Comparison of ENCODE assay signal across 9 cellular contexts in genomic region chr17:51640108-51640622, GRCh38.
DNase-seq lines count a peak whose midpoint lies in the region; ATAC-seq, FAIRE-seq and TF ChIP-seq lines count a peak whose summit lies in the region.
"Had no signal": no experiment of that assay in that cellular context is flagged by ENCODE, and none has a peak within 500 bp of the region (broad histone marks: within the 10 kb centered on the region; RNA-seq: fewer than 3 reads in every experiment).

No MANE protein-coding gene starts in this region.

- H3K27me3 ChIP-seq in Loucy (ENCODE audit: insufficient read depth, low read length, poor library complexity, severe bottlenecking) (no peaks in the 10 kb centered on the region), GM12878 (replicated peaks in 1 of 2; ENCODE audit: control insufficient read depth in 2 of 2, insufficient read depth in 2 of 2, low read length in 1 of 2) (no peaks in the 10 kb centered on the region), prostate gland (replicated peaks; ENCODE audit: insufficient read depth) (peaks cover 5% of the 10 kb centered on the region)

- TF ChIP-seq RAD21 in GM12878 (IDR thresholded peaks at IDR 0.05; ENCODE audit: insufficient read depth, low read depth, low read length), result peak; percentile 29; the same call in 1 of the 2 replicates

- no peak for TF ChIP-seq EP300 in GM12878 (IDR thresholded peaks at IDR 0.05; ENCODE audit: borderline replicate concordance in 1 of 2, control insufficient read depth in 1 of 2, low read depth in 2 of 2, low read length in 2 of 2)

- CTCF ChIA-PET in GM12878 (lab: Yijun Ruan, JAX), result interaction anchor here (0.7 to 1.1 kb wide), 4 partner anchors 11 to 268 kb away, joined by 3 read pairs; no protein-coding TSS in a partner anchor
- CTCF ChIA-PET in activated CD8-positive, alpha-beta memory T cell treated with anti-CD3 and anti-CD28 coated beads, Interleukin-2, amount 10 ng/mL, durations not matched to agents 7 days and 5 days (lab: Charles Lee), result interaction anchor here (1.6 kb wide), 1 partner anchor 269 kb away, joined by 7 read pairs; no protein-coding TSS in a partner anchor

- FAIRE-seq in GM12878 (lab: Jason Lieb, UNC), result no peak

- H3K36me3 ChIP-seq in Loucy (ENCODE audit: insufficient read depth, low read length) (no peaks in the 10 kb centered on the region), GM12878 (ENCODE audit: control insufficient read depth in 2 of 2, insufficient read depth in 2 of 2, low read length in 1 of 2) (no peaks in the 10 kb centered on the region), prostate gland (no peaks in the 10 kb centered on the region)

- no peaks in the 10 kb centered on the region for H3K9me3 Mint-ChIP-seq in activated CD8-positive, alpha-beta memory T cell treated with anti-CD3 and anti-CD28 coated beads, Interleukin-2, amount 10 ng/mL, durations not matched to agents 7 days and 5 days (ENCODE audit: low read depth)
- H3K9me3 Mint-ChIP-seq: central memory CD8-positive, alpha-beta T cell had no signal

- no peaks in the 10 kb centered on the region for H3K4me1 Mint-ChIP-seq in activated CD8-positive, alpha-beta memory T cell treated with anti-CD3 and anti-CD28 coated beads, Interleukin-2, amount 10 ng/mL, durations not matched to agents 7 days and 5 days
- H3K4me1 Mint-ChIP-seq: central memory CD8-positive, alpha-beta T cell had no signal

- no peak overlapping the region for H3K27ac ChIP-seq in GM12878 (ENCODE audit: control insufficient read depth, insufficient read depth)
- H3K27ac ChIP-seq in prostate gland, result no peak overlapping the region

- no peaks in the 10 kb centered on the region for H4K20me1 ChIP-seq in Loucy (ENCODE audit: insufficient read depth, low read length, poor library complexity, severe bottlenecking)
- no peaks in the 10 kb centered on the region for H4K20me1 ChIP-seq in GM12878 (ENCODE audit: control insufficient read depth, insufficient read depth)

- SMC1A ChIA-PET in GM12878 (lab: Charles Lee; ENCODE audit: uncharacterized antibody, unreplicated experiment), result interaction anchor here (1.7 kb wide), 1 partner anchor 268 kb away, joined by 8 read pairs; no protein-coding TSS in a partner anchor

- H2AFZ ChIP-seq in Loucy (ENCODE audit: low read length) (peak overlapping the region; percentile 55; the same call in 1 of the 2 replicates), GM12878 (ENCODE audit: control insufficient read depth, low read depth, low read length) (no peak overlapping the region)

- no peak overlapping the region for H3K27ac Mint-ChIP-seq in activated CD8-positive, alpha-beta memory T cell treated with anti-CD3 and anti-CD28 coated beads, Interleukin-2, amount 10 ng/mL, durations not matched to agents 7 days and 5 days

- H3K79me2 ChIP-seq in Loucy (ENCODE audit: insufficient read depth, low read length), result no peaks in the 10 kb centered on the region
- H3K79me2 ChIP-seq in GM12878 (ENCODE audit: control insufficient read depth, insufficient read depth, low read length), result no peaks in the 10 kb centered on the region

- H3K36me3 Mint-ChIP-seq in activated CD8-positive, alpha-beta memory T cell treated with anti-CD3 and anti-CD28 coated beads, Interleukin-2, amount 10 ng/mL, durations not matched to agents 7 days and 5 days, result no peaks in the 10 kb centered on the region

- H3F3A ChIP-seq in Loucy (ENCODE audit: low read depth), result no peaks in the 10 kb centered on the region

- no TSS peak for BruUV-seq in GM12878 (replicated peaks; lab: Mats Ljungman, UMichigan)

- 52% methylated on average over 4 of the region's 4 CpGs for WGBS in GM12878 (ENCODE audit: insufficient coverage, insufficient replicate concordance, low lambda C conversion rate, missing lambda C conversion rate)
- 45% methylated on average over 4 of the region's 4 CpGs for WGBS in prostate gland

- TF ChIP-seq POLR2A in GM12878 (IDR thresholded peaks at IDR 0.05; ENCODE audit: low read depth, low read length) (no peak), prostate gland (IDR thresholded peaks at IDR 0.05) (no peak)

- H3K27me3 Mint-ChIP-seq in activated CD8-positive, alpha-beta memory T cell treated with anti-CD3 and anti-CD28 coated beads, Interleukin-2, amount 10 ng/mL, durations not matched to agents 7 days and 5 days, result peaks cover 11% of the 10 kb centered on the region

- H3K4me3 Mint-ChIP-seq in activated CD8-positive, alpha-beta memory T cell treated with anti-CD3 and anti-CD28 coated beads, Interleukin-2, amount 10 ng/mL, durations not matched to agents 7 days and 5 days, result no peak overlapping the region
- H3K4me3 Mint-ChIP-seq: central memory CD8-positive, alpha-beta T cell had no signal

- intact Hi-C loops in GM12878 (cut with micrococcal nuclease; ENCODE audit: unreplicated experiment) (no loop called here), prostate gland (cut with DNase I) (no loop called here)

- no peaks in the 10 kb centered on the region for H3K4me1 ChIP-seq in Loucy (ENCODE audit: insufficient read depth, low read length, poor library complexity, severe bottlenecking)
- H3K4me1 ChIP-seq in GM12878 (ENCODE audit: control insufficient read depth, insufficient read depth, low read length), result no peaks in the 10 kb centered on the region
- no peaks in the 10 kb centered on the region for H3K4me1 ChIP-seq in prostate gland (replicated peaks)

- peak; percentile 52 for ATAC-seq in GM12878
- ATAC-seq in activated CD8-positive, alpha-beta memory T cell treated with anti-CD3 and anti-CD28 coated beads, Interleukin-2, amount 10 ng/mL, durations not matched to agents 7 days and 5 days, result no peak

- no peak overlapping the region for H3K9ac ChIP-seq in Loucy (ENCODE audit: low read depth, low read length, poor library complexity, severe bottlenecking)
- no peak overlapping the region for H3K9ac ChIP-seq in GM12878 (ENCODE audit: control insufficient read depth, insufficient read depth, low read length)

- in situ Hi-C loops in GM12878 (cut with MboI), result no loop called here

- TF ChIP-seq CTCF in Loucy (conservative IDR thresholded peaks at IDR 0.05; ENCODE audit: low read length), result peak; percentile 77
- TF ChIP-seq CTCF in GM12878 (IDR thresholded peaks at IDR 0.05 in 2 of 3, conservative IDR thresholded peaks at IDR 0.05 in 1 of 3; ENCODE audit: control insufficient read depth in 2 of 3, extremely low read depth in 1 of 3, insufficient read depth in 1 of 3, low read depth in 3 of 3, low read length in 3 of 3), result peak; percentile 33 to 42 (median 38); a peak in 5 of 6 replicates
- no peak for TF ChIP-seq CTCF in prostate gland (IDR thresholded peaks at IDR 0.05)
- no peak for TF ChIP-seq CTCF in foreskin fibroblast (IDR thresholded peaks at IDR 0.05; ENCODE audit: low read depth, low read length)

- H3K9me3 ChIP-seq in Loucy (ENCODE audit: insufficient read depth, low read depth, low read length) (no peaks in the 10 kb centered on the region), GM12878 (replicated peaks; ENCODE audit: control insufficient read depth, insufficient read depth, low read length) (no peaks in the 10 kb centered on the region), prostate gland (no peaks in the 10 kb centered on the region)

- peak; percentile 24 to 27 for DNase-seq in activated T-cell treated with anti-CD3 and anti-CD28 coated beads, Interleukin-2, amount 50 U/mL, for 48 hours
- DNase-seq in activated T-cell treated with anti-CD3 and anti-CD28 coated beads, Interleukin-2, amount 50 U/mL, for 1 hour, result no peak
- DNase-seq in GM12878 (ENCODE audit: low read depth, low spot score) (no peak), prostate gland (ENCODE audit: low spot score) (no peak), foreskin fibroblast (no peak)
- DNase-seq in stimulated activated CD4-positive, alpha-beta T cell treated with anti-CD3 and anti-CD28 coated beads, Interleukin-4, amount 100 ng/mL, for 1 hour, result peak; percentile 8
- DNase-seq in activated CD8-positive, alpha-beta memory T cell treated with anti-CD3 and anti-CD28 coated beads, Interleukin-2, amount 10 ng/mL, durations not matched to agents 7 days and 5 days, result no peak

- RAD21 ChIA-PET in GM12878 (lab: Charles Lee; ENCODE audit: unreplicated experiment), result interaction anchor here (0.9 kb wide), 1 partner anchor 268 kb away, joined by 5 read pairs; no protein-coding TSS in a partner anchor

- POLR2A ChIA-PET in GM12878 (lab: Charles Lee), result interaction anchor here (0.5 kb wide), 1 partner anchor 268 kb away, joined by 4 read pairs; no protein-coding TSS in a partner anchor

- H3K9me2 ChIP-seq in Loucy (replicated peaks; ENCODE audit: low read depth, low read length), result no peaks in the 10 kb centered on the region

- H3K4me2 ChIP-seq in Loucy (ENCODE audit: low read depth, low read length, poor library complexity, severe bottlenecking), result no peak overlapping the region
- H3K4me2 ChIP-seq in GM12878 (ENCODE audit: control insufficient read depth, insufficient read depth), result no peak overlapping the region

- H3K4me3 ChIP-seq in Loucy (ENCODE audit: low read length, poor library complexity, severe bottlenecking), result no peak overlapping the region
- H3K4me3 ChIP-seq in GM12878, result no peak overlapping the region
- H3K4me3 ChIP-seq in prostate gland, result no peak overlapping the region
- no peak overlapping the region for H3K4me3 ChIP-seq in foreskin fibroblast (ENCODE audit: low read depth in 1 of 2, low read length in 2 of 2)

TF ChIP-seq in GM12878, 131 proteins besides CTCF, POLR2A, EP300 and RAD21 (continues in another document):
- TF ChIP-seq E2F4 (IDR thresholded peaks at IDR 0.05; ENCODE audit: low read depth, low read length) (no peak), MXI1 (IDR thresholded peaks at IDR 0.05; ENCODE audit: low read depth, low read length) (no peak), LARP7 (IDR thresholded peaks at IDR 0.05) (no peak), PAX5 (IDR thresholded peaks at IDR 0.05; ENCODE audit: borderline replicate concordance, low read depth, low read length) (no peak), PAX8 (IDR thresholded peaks at IDR 0.05) (no peak)

Comparison
In these comparisons a context has a peak if more than half of its experiments do, and no peak if none do; other contexts are left out.
1. DNase-seq: peak in activated T-cell treated with anti-CD3 and anti-CD28 coated beads, Interleukin-2, amount 50 U/mL, for 48 hours (2 of 2) and stimulated activated CD4-positive, alpha-beta T cell treated with anti-CD3 and anti-CD28 coated beads, Interleukin-4, amount 100 ng/mL, for 1 hour (single experiment); none in activated T-cell treated with anti-CD3 and anti-CD28 coated beads, Interleukin-2, amount 50 U/mL, for 1 hour (single experiment), GM12878 (single experiment), activated CD8-positive, alpha-beta memory T cell treated with anti-CD3 and anti-CD28 coated beads, Interleukin-2, amount 10 ng/mL, durations not matched to agents 7 days and 5 days (single experiment), prostate gland (single experiment) and foreskin fibroblast (0 of 2).
2. CTCF ChIP-seq: peak in Loucy (single experiment) and GM12878 (3 of 3); none in prostate gland (0 of 4) and foreskin fibroblast (single experiment).